Comparison of ENCODE assay signal across 12 cellular contexts in genomic region chr19:6586726-6587092, GRCh38. TPM values are rescaled to one million over a fixed set of nuclear protein-coding genes. Genes with fewer than 3 reads are reported as not detected.
DNase-seq lines count a peak whose midpoint lies in the region; ATAC-seq and TF ChIP-seq lines count a peak whose summit lies in the region.
"Had no signal": no experiment of that assay in that cellular context is flagged by ENCODE, and none has a peak within 500 bp of the region (broad histone marks: within the 10 kb centered on the region; RNA-seq: fewer than 3 reads in every experiment).

No MANE protein-coding gene starts in this region.

- H3K27me3 Mint-ChIP-seq in activated T-helper 17 cell treated with anti-CD3 and anti-CD28 coated beads, Interleukin-2, amount 50 U/mL, for 72 hours: peaks cover 41% of the 10 kb centered on the region

- intact Hi-C loops in ascending aorta (cut with DNase I): no loop called here

- DNase-seq in AG10803 (ENCODE audit: low read depth) (no peak), mesenchymal stem cell (no peak), ascending aorta (ENCODE audit: low spot score in 2 of 2) (no peak), caudate nucleus (lab: John Stamatoyannopoulos, UW) (no peak), activated gamma-delta T cell treated with Interleukin-2 at 50 U/mL for 16 hours (no peak)
- DNase-seq: brain microvascular endothelial cell, PC-9, testis had no signal

- H3K9me3 ChIP-seq in mesenchymal stem cell (ENCODE audit: control insufficient read depth, low read length): no peaks in the 10 kb centered on the region
- no peaks in the 10 kb centered on the region for H3K9me3 ChIP-seq in ascending aorta
- H3K9me3 ChIP-seq: testis had no signal

- TF ChIP-seq CTCF in AG10803 (conservative IDR thresholded peaks at IDR 0.05; ENCODE audit: low read length): no peak
- TF ChIP-seq CTCF in GM12875 (IDR thresholded peaks at IDR 0.05; ENCODE audit: borderline replicate concordance, insufficient read depth, low read depth, low read length): no peak
- no peak for TF ChIP-seq CTCF in ascending aorta (IDR thresholded peaks at IDR 0.05)

- H3K27ac ChIP-seq in mesenchymal stem cell (ENCODE audit: low read length, poor library complexity, severe bottlenecking): no peak overlapping the region
- no peak overlapping the region for H3K27ac ChIP-seq in ascending aorta
- H3K27ac ChIP-seq in caudate nucleus (ENCODE audit: low read depth, low read length): no peak overlapping the region
- H3K27ac ChIP-seq: brain microvascular endothelial cell, PC-9, testis had no signal

- H3K4me1 Mint-ChIP-seq in activated T-helper 17 cell treated with anti-CD3 and anti-CD28 coated beads, Interleukin-2, amount 50 U/mL, for 72 hours: peaks cover 37% of the 10 kb centered on the region

- WGBS in mesenchymal stem cell: 17% methylated on average over 4 of the region's 4 CpGs

- H3K4me3 ChIP-seq in AG10803 (ENCODE audit: low read length): peak overlapping the region; percentile 43
- peak overlapping the region; percentile 86 for H3K4me3 ChIP-seq in GM12875 (ENCODE audit: low read depth, low read length)
- peak overlapping the region in 1 of 2 experiments; percentile 67 for H3K4me3 ChIP-seq in mesenchymal stem cell (ENCODE audit: insufficient read depth in 1 of 2, low read depth in 1 of 2, low read length in 2 of 2)
- H3K4me3 ChIP-seq in ascending aorta: no peak overlapping the region
- H3K4me3 ChIP-seq: PC-9, testis had no signal

- H3K36me3 ChIP-seq in mesenchymal stem cell (ENCODE audit: control insufficient read depth in 1 of 2, insufficient read depth in 2 of 2, low read depth in 1 of 2, low read length in 2 of 2) (no peaks in the 10 kb centered on the region), ascending aorta (no peaks in the 10 kb centered on the region)
- H3K36me3 ChIP-seq: brain microvascular endothelial cell had no signal

- H3K4ac ChIP-seq in mesenchymal stem cell (ENCODE audit: low read depth in 1 of 2, low read length in 2 of 2): no peak overlapping the region

- H3K79me1 ChIP-seq in mesenchymal stem cell (replicated peaks; ENCODE audit: low read length, poor library complexity, severe bottlenecking): no peaks in the 10 kb centered on the region

- peak overlapping the region; percentile 21 for H3K9ac ChIP-seq in mesenchymal stem cell (ENCODE audit: low read length)

- no peak overlapping the region for H3K18ac ChIP-seq in mesenchymal stem cell (ENCODE audit: low read depth in 1 of 2, low read length in 2 of 2)

- H3K4me2 ChIP-seq in mesenchymal stem cell (ENCODE audit: low read length, poor library complexity, severe bottlenecking): no peak overlapping the region
- H3K4me2 ChIP-seq: PC-9 had no signal

- no peak overlapping the region for H3K14ac ChIP-seq in mesenchymal stem cell (ENCODE audit: low read length in 2 of 2)

- no peak overlapping the region for H2BK15ac ChIP-seq in mesenchymal stem cell (ENCODE audit: low read depth, poor library complexity, severe bottlenecking)

- H4K8ac ChIP-seq in mesenchymal stem cell (ENCODE audit: low read length): no peak overlapping the region

- no peak overlapping the region for H2BK12ac ChIP-seq in mesenchymal stem cell (ENCODE audit: low read length in 2 of 2)

- H2AFZ ChIP-seq in mesenchymal stem cell (ENCODE audit: low read depth, low read length): no peak overlapping the region
- H2AFZ ChIP-seq: PC-9 had no signal

- H3K4me1 ChIP-seq in mesenchymal stem cell (ENCODE audit: control insufficient read depth, insufficient read depth, low read depth, low read length) (peaks cover 9% of the 10 kb centered on the region), ascending aorta (peaks cover 0 to 3% of the 10 kb centered on the region in 2 donors)

- H2AK5ac ChIP-seq in mesenchymal stem cell (ENCODE audit: low read length, severe bottlenecking): no peak overlapping the region

- H3K23ac ChIP-seq in mesenchymal stem cell (ENCODE audit: low read length in 2 of 2): no peak overlapping the region

- no peak overlapping the region for H4K91ac ChIP-seq in mesenchymal stem cell (ENCODE audit: low read length)

- H2BK5ac ChIP-seq in mesenchymal stem cell (ENCODE audit: low read depth, low read length, poor library complexity, severe bottlenecking): no peak overlapping the region

- no peak for ATAC-seq in activated T-helper 17 cell treated with anti-CD3 and anti-CD28 coated beads, Interleukin-2, amount 50 U/mL, for 72 hours (replicated peaks)
- no peak for ATAC-seq in HG02759 (IDR thresholded peaks at IDR 0.05; ENCODE audit: unreplicated experiment)

- no peak overlapping the region for H2BK120ac ChIP-seq in mesenchymal stem cell (ENCODE audit: low read depth, low read length)

- H3K9me3 Mint-ChIP-seq in activated T-helper 17 cell treated with anti-CD3 and anti-CD28 coated beads, Interleukin-2, amount 50 U/mL, for 72 hours: no peaks in the 10 kb centered on the region

- H3K27me3 ChIP-seq in mesenchymal stem cell (ENCODE audit: control insufficient read depth in 1 of 2, insufficient read depth in 1 of 2, low read length in 2 of 2): peaks cover 46 to 78% of the 10 kb centered on the region in 2 experiments
- no peaks in the 10 kb centered on the region for H3K27me3 ChIP-seq in ascending aorta
- H3K27me3 ChIP-seq: testis had no signal

- no peak overlapping the region for H3K27ac Mint-ChIP-seq in activated T-helper 17 cell treated with anti-CD3 and anti-CD28 coated beads, Interleukin-2, amount 50 U/mL, for 72 hours

- peak overlapping the region; percentile 83 for H3K4me3 Mint-ChIP-seq in activated T-helper 17 cell treated with anti-CD3 and anti-CD28 coated beads, Interleukin-2, amount 50 U/mL, for 72 hours

- peaks cover 56% of the 10 kb centered on the region for H3K36me3 Mint-ChIP-seq in activated T-helper 17 cell treated with anti-CD3 and anti-CD28 coated beads, Interleukin-2, amount 50 U/mL, for 72 hours (ENCODE audit: low read depth)

RNA-seq across cellular contexts. Expression of gene CD70, which starts 4.2 kb away (rescaled TPM):
- total RNA-seq in activated T-helper 17 cell treated with anti-CD3 and anti-CD28 coated beads, Interleukin-2, amount 50 U/mL, for 72 hours: 10 to 100 TPM; 41.1 to 53.1 TPM
- polyA plus RNA-seq in mesenchymal stem cell (2013, experiment 1 of 2): not detected
- polyA plus RNA-seq in mesenchymal stem cell (2013, experiment 2 of 2): not detected
- total RNA-seq in ascending aorta: not detected
- total RNA-seq: lung microvascular endothelial cell, PC-9 had no signal

RNA-seq across cellular contexts. Expression of gene TNFSF9, which starts 55.9 kb away (rescaled TPM):
- total RNA-seq in activated T-helper 17 cell treated with anti-CD3 and anti-CD28 coated beads, Interleukin-2, amount 50 U/mL, for 72 hours: 1 to 10 TPM; 2.9 to 6.0 TPM
- polyA plus RNA-seq in mesenchymal stem cell (2013, experiment 1 of 2): 3.2 TPM
- 3.4 TPM for polyA plus RNA-seq in mesenchymal stem cell (2013, experiment 2 of 2)
- not detected for total RNA-seq in ascending aorta

Comparison
In these comparisons a context has a peak if more than half of its experiments do, and no peak if none do; other contexts are left out.
1. H3K4me3 ChIP-seq: peak in AG10803 (single experiment) and GM12875 (single experiment); none in ascending aorta (0 of 2).
2. RNA of gene CD70, which starts 4.2 kb away (total RNA-seq): 41.1 to 53.1 TPM in activated T-helper 17 cell treated with anti-CD3 and anti-CD28 coated beads, Interleukin-2, amount 50 U/mL, for 72 hours; not detected in ascending aorta (single experiment); every median in the first group is over 10 times any median in the second.